ENCODE assay signal across 18 cellular contexts in genomic region chr13:59519776-59520175, GRCh38.
"Had no signal": no experiment of that assay in that cellular context is flagged by ENCODE, and none has a peak within 500 bp of the region (broad histone marks: within the 10 kb centered on the region; RNA-seq: fewer than 3 reads in every experiment).

No MANE protein-coding gene starts in this region.

- H2AFZ ChIP-seq: hepatocyte had no signal

- DNase-seq: effector memory CD4-positive, alpha-beta T cell; foreskin melanocyte; head of caudate nucleus; naive thymus-derived CD4-positive, alpha-beta T cell; nephron progenitor cell; posterior cingulate gyrus; sigmoid colon; small intestine; stimulated activated CD4-positive, alpha-beta T cell treated with anti-CD3 and anti-CD28 coated beads, Interleukin-12 subunit alpha, Interleukin-12 subunit beta, amount 100 ng/mL, for 4 hours; stimulated activated naive CD4-positive, alpha-beta T cell; stomach; substantia nigra; transverse colon had no signal

- H3K27ac ChIP-seq: hepatocyte, neutrophil, right atrium auricular region, sigmoid colon, stomach, thoracic aorta, transverse colon had no signal

- H3K4me3 ChIP-seq: hepatocyte, right atrium auricular region, sigmoid colon, stomach, thoracic aorta, transverse colon had no signal

- H3K27me3 ChIP-seq: hepatocyte, neutrophil, right atrium auricular region, sigmoid colon, stomach, transverse colon had no signal

- H3K36me3 ChIP-seq: neutrophil, right atrium auricular region, sigmoid colon, stomach, thoracic aorta, transverse colon had no signal

- H3K4me2 ChIP-seq: hepatocyte had no signal

- ATAC-seq: esophagus mucosa; naive thymus-derived CD4-positive, alpha-beta T cell had no signal

- H3K79me2 ChIP-seq: hepatocyte had no signal

- H3K9me3 ChIP-seq: neutrophil, right atrium auricular region, sigmoid colon, stomach, thoracic aorta, transverse colon had no signal

- H3K4me1 ChIP-seq: right atrium auricular region, sigmoid colon, stomach, transverse colon had no signal
